Comparison of ENCODE assay signal across 23 cellular contexts in the genomic region with DNA sequence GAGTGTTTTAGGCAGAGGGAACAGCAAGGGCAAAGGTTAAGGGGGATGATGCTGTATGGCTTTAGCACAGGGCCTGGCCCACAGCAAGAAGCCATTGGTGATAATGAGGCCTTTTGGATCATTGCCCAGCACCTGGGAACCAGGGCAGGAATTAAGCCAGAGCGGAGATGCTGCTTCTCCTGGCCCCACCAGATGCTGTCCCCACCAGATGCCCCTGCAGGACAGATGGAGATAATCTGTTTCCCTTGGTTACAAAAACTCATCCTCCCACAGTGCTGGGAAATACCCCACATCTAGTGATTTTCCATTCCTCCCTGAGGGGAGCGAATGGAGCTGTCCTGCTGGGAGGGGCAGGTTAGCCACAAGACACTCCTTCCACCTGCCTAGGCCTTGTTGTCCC. TPM values are rescaled to one million over a fixed set of nuclear protein-coding genes. Genes with fewer than 3 reads are reported as not detected.
DNase-seq lines count a peak whose midpoint lies in the region; ATAC-seq and TF ChIP-seq lines count a peak whose summit lies in the region.
"Had no signal": no experiment of that assay in that cellular context is flagged by ENCODE, and none has a peak within 500 bp of the region (broad histone marks: within the 10 kb centered on the region; RNA-seq: fewer than 3 reads in every experiment).

No MANE protein-coding gene starts in this region.

- H3K9me3 ChIP-seq in smooth muscle cell (replicated peaks; ENCODE audit: low read depth) = no peaks in the 10 kb centered on the region
- H3K9me3 ChIP-seq: A549, gastroesophageal sphincter, Peyer's patch had no signal

- H4K20me1 ChIP-seq in smooth muscle cell (ENCODE audit: low read depth) = peaks cover 5% of the 10 kb centered on the region

- no peaks in the 10 kb centered on the region for H3K79me2 ChIP-seq in smooth muscle cell (ENCODE audit: low read depth)

- H3K36me3 ChIP-seq in smooth muscle cell (ENCODE audit: low read depth) = no peaks in the 10 kb centered on the region
- H3K36me3 ChIP-seq: brain microvascular endothelial cell, gastroesophageal sphincter, Peyer's patch had no signal

- in situ Hi-C loops in ACHN (cut with HindIII; ENCODE audit: low pct_ligation_motif_present, low pct_unique_long_range_greater_than_20kb, low sequenced_read_pairs) = no loop called here

- H3K4me3 ChIP-seq in smooth muscle cell = no peak overlapping the region
- H3K4me3 ChIP-seq: A549, gastroesophageal sphincter, Peyer's patch had no signal

- 37% methylated on average over 2 of the region's 2 CpGs for WGBS in smooth muscle cell (ENCODE audit: low lambda C conversion rate)

- H2AFZ ChIP-seq in smooth muscle cell (ENCODE audit: low read depth) = no peak overlapping the region

- H3K27ac ChIP-seq in smooth muscle cell (ENCODE audit: low read depth) = peak overlapping the region; percentile 42
- no peak overlapping the region for H3K27ac ChIP-seq in foreskin keratinocyte
- H3K27ac ChIP-seq: A549, brain microvascular endothelial cell, epithelial cell of prostate, gastroesophageal sphincter, Peyer's patch had no signal

- H3K27me3 ChIP-seq in smooth muscle cell (ENCODE audit: low read depth) (no peaks in the 10 kb centered on the region), foreskin keratinocyte (peaks cover 12% of the 10 kb centered on the region)
- H3K27me3 ChIP-seq: brain microvascular endothelial cell, Peyer's patch had no signal

- H3K4me1 ChIP-seq in smooth muscle cell (ENCODE audit: low read depth) (peaks cover 4% of the 10 kb centered on the region), foreskin keratinocyte (no peaks in the 10 kb centered on the region)
- H3K4me1 ChIP-seq: A549, gastroesophageal sphincter, Peyer's patch had no signal

- peaks cover 16% of the 10 kb centered on the region for H3F3A ChIP-seq in smooth muscle cell (ENCODE audit: low read depth)

- no peak overlapping the region for H3K9ac ChIP-seq in smooth muscle cell (ENCODE audit: low read depth)

- H3K4me2 ChIP-seq in smooth muscle cell = no peak overlapping the region
- H3K4me2 ChIP-seq: A549 had no signal

- DNase-seq in NCI-H2081 (lab: John Stamatoyannopoulos, UW) = peak; percentile 32 to 63
- DNase-seq in NCI-H2081 treated with DMSO at 0.1 percent for 48 hours (lab: John Stamatoyannopoulos, UW) = no peak
- DNase-seq in NCI-H2196 treated with DMSO at 0.1 percent for 48 hours (lab: John Stamatoyannopoulos, UW; ENCODE audit: unreplicated experiment) = peak; percentile 55
- DNase-seq in SHP77 (lab: John Stamatoyannopoulos, UW) = peak; percentile 89 to 90
- DNase-seq in smooth muscle cell (lab: John Stamatoyannopoulos, UW; ENCODE audit: unreplicated experiment) = no peak
- no peak for DNase-seq in ACHN
- no peak for DNase-seq in foreskin keratinocyte
- DNase-seq: activated CD4-positive, alpha-beta T cell treated with anti-CD3 and anti-CD28 coated beads, Interleukin-2, amount 50 U/mL, for 4 hours; brain microvascular endothelial cell; CD4-positive, CD25-positive, alpha-beta regulatory T cell; EL; NCI-H510A; Peyer's patch; right cardiac atrium; stimulated activated naive CD8-positive, alpha-beta T cell treated with anti-CD3 and anti-CD28 coated beads, Interleukin-15, amount 100 ng/mL, for 72 hours; T-cell had no signal

- no peak for ATAC-seq in foreskin keratinocyte
- no peak for ATAC-seq in HG02642 (IDR thresholded peaks at IDR 0.05; ENCODE audit: poor library complexity, unreplicated experiment)
- ATAC-seq: A549; gastroesophageal sphincter; HCT116; right cardiac atrium; stimulated activated naive CD8-positive, alpha-beta T cell treated with anti-CD3 and anti-CD28 coated beads, Interleukin-15, amount 100 ng/mL, for 72 hours; T-cell had no signal

- TF ChIP-seq CTCF in smooth muscle cell (IDR thresholded peaks at IDR 0.05; ENCODE audit: borderline replicate concordance, insufficient read depth, poor library complexity, severe bottlenecking) (no peak), foreskin keratinocyte (conservative IDR thresholded peaks at IDR 0.05) (no peak)

RNA-seq across cellular contexts. Expression of a gene that starts 18.8 kb away (rescaled TPM):
- total RNA-seq in smooth muscle cell = 0.90 and 0.94 TPM in 2 replicates
- 0.48 and 1.5 TPM in 2 replicates for polyA plus RNA-seq in smooth muscle cell
- total RNA-seq in foreskin keratinocyte = not detected in 2 replicates
- not detected in 2 replicates for polyA plus RNA-seq in foreskin keratinocyte
- total RNA-seq: CD4-positive, CD25-positive, alpha-beta regulatory T cell; liver; right cardiac atrium; T-cell; ureter had no signal
- polyA plus RNA-seq: A549 had no signal

Comparison
In these comparisons a context has a peak if more than half of its experiments do, and no peak if none do; other contexts are left out.
1. DNase-seq: peak in NCI-H2081 (2 of 2), NCI-H2196 treated with DMSO at 0.1 percent for 48 hours (single experiment) and SHP77 (2 of 2); none in NCI-H2081 treated with DMSO at 0.1 percent for 48 hours (single experiment), smooth muscle cell (single experiment), ACHN (single experiment) and foreskin keratinocyte (0 of 2).